In the genomic region with DNA sequence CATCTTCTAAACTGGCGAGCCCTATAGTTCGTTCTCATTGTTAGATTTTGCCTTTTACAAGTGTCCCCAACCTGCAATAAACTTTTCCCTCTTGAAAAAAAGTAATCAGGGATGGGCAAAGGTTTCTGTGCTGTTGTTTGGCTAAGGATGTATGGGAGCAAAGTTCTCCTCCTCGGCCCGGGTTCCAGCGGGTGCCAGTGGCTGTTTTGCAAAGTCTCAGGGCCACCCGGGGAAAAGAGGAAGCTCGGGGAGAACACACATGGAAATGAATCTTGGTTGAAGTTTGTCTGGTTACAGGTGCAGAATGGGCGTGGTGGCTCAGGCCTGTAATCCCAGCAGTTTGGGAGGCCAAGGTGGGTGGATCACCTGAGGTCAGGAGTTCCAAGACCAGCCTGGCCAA, we compare ENCODE assay signal across 1 cellular context.
TF ChIP-seq lines count a peak whose summit lies in the region.

No MANE protein-coding gene starts in this region.

TF ChIP-seq in HepG2, 621 proteins besides CTCF, POLR2A, EP300 and RAD21 (continued from another document):
- TF ChIP-seq, protein P1, sequence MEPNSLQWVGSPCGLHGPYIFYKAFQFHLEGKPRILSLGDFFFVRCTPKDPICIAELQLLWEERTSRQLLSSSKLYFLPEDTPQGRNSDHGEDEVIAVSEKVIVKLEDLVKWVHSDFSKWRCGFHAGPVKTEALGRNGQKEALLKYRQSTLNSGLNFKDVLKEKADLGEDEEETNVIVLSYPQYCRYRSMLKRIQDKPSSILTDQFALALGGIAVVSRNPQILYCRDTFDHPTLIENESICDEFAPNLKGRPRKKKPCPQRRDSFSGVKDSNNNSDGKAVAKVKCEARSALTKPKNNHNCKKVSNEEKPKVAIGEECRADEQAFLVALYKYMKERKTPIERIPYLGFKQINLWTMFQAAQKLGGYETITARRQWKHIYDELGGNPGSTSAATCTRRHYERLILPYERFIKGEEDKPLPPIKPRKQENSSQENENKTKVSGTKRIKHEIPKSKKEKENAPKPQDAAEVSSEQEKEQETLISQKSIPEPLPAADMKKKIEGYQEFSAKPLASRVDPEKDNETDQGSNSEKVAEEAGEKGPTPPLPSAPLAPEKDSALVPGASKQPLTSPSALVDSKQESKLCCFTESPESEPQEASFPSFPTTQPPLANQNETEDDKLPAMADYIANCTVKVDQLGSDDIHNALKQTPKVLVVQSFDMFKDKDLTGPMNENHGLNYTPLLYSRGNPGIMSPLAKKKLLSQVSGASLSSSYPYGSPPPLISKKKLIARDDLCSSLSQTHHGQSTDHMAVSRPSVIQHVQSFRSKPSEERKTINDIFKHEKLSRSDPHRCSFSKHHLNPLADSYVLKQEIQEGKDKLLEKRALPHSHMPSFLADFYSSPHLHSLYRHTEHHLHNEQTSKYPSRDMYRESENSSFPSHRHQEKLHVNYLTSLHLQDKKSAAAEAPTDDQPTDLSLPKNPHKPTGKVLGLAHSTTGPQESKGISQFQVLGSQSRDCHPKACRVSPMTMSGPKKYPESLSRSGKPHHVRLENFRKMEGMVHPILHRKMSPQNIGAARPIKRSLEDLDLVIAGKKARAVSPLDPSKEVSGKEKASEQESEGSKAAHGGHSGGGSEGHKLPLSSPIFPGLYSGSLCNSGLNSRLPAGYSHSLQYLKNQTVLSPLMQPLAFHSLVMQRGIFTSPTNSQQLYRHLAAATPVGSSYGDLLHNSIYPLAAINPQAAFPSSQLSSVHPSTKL (CRISPR knock-in tag; IDR thresholded peaks at IDR 0.05): peak; percentile 66
